Comparison of ENCODE assay signal across 1 cellular context in genomic region chr3:161322781-161323568, GRCh38.
TF ChIP-seq lines count a peak whose summit lies in the region.

No MANE protein-coding gene starts in this region.

TF ChIP-seq in HepG2, 621 proteins besides CTCF, POLR2A, EP300 and RAD21 (continued from another document and continues in another):
- TF ChIP-seq BCLAF1 (IDR thresholded peaks at IDR 0.05) (no peak), PITX1 (CRISPR knock-in tag; IDR thresholded peaks at IDR 0.05) (no peak), CBX5 (CRISPR knock-in tag; IDR thresholded peaks at IDR 0.05; ENCODE audit: borderline replicate concordance) (no peak), PHF20 (CRISPR knock-in tag; IDR thresholded peaks at IDR 0.05) (no peak), ZBTB49 (CRISPR knock-in tag; IDR thresholded peaks at IDR 0.05; ENCODE audit: borderline replicate concordance) (no peak), DPF2 (CRISPR knock-in tag; IDR thresholded peaks at IDR 0.05; ENCODE audit: borderline replicate concordance, low read depth) (no peak), NONO (IDR thresholded peaks at IDR 0.05) (no peak), NONO (CRISPR knock-in tag; conservative IDR thresholded peaks at IDR 0.05) (no peak), MZF1 (CRISPR knock-in tag; IDR thresholded peaks at IDR 0.05; ENCODE audit: borderline replicate concordance) (no peak), HDAC2 (CRISPR knock-in tag; IDR thresholded peaks at IDR 0.05) (peak; percentile 68), ELF1 (CRISPR knock-in tag; IDR thresholded peaks at IDR 0.05) (no peak), HNRNPUL1 (IDR thresholded peaks at IDR 0.05; ENCODE audit: low read depth, low read length) (no peak), MTA3 (CRISPR knock-in tag; IDR thresholded peaks at IDR 0.05) (no peak), ZNF800 (CRISPR knock-in tag; IDR thresholded peaks at IDR 0.05) (no peak), ZNF326 (CRISPR knock-in tag; IDR thresholded peaks at IDR 0.05; ENCODE audit: borderline replicate concordance) (no peak), ETV5 (CRISPR knock-in tag; IDR thresholded peaks at IDR 0.05; ENCODE audit: borderline replicate concordance) (peak; percentile 44; the same call in 1 of the 2 replicates), KLF6 (CRISPR knock-in tag; IDR thresholded peaks at IDR 0.05) (no peak), NFE2L2 (IDR thresholded peaks at IDR 0.05; ENCODE audit: low read length) (no peak), HES4 (CRISPR knock-in tag; IDR thresholded peaks at IDR 0.05; ENCODE audit: borderline replicate concordance) (no peak), KMT2A (CRISPR knock-in tag; IDR thresholded peaks at IDR 0.05) (no peak), HNF4A (CRISPR knock-in tag; IDR thresholded peaks at IDR 0.05) (peak; percentile 46), ZNF792 (CRISPR knock-in tag; IDR thresholded peaks at IDR 0.05) (no peak), SIX4 (CRISPR knock-in tag; IDR thresholded peaks at IDR 0.05) (peak; percentile 68; the same call in 1 of the 2 replicates), MATR3 (CRISPR knock-in tag; IDR thresholded peaks at IDR 0.05) (no peak), ZNF687 (CRISPR knock-in tag; IDR thresholded peaks at IDR 0.05) (no peak), PAXIP1 (CRISPR knock-in tag; conservative IDR thresholded peaks at IDR 0.05) (peak; percentile 56), NCOA2 (CRISPR knock-in tag; IDR thresholded peaks at IDR 0.05) (peak; percentile 89), DMTF1 (CRISPR knock-in tag; IDR thresholded peaks at IDR 0.05) (no peak), ZFP37 (CRISPR knock-in tag; IDR thresholded peaks at IDR 0.05; ENCODE audit: borderline replicate concordance) (no peak), JUND (CRISPR knock-in tag; IDR thresholded peaks at IDR 0.05) (no peak), STAT6 (CRISPR knock-in tag; IDR thresholded peaks at IDR 0.05; ENCODE audit: borderline replicate concordance) (no peak), KDM5A (IDR thresholded peaks at IDR 0.05; ENCODE audit: borderline replicate concordance, low read length) (no peak), CREM (IDR thresholded peaks at IDR 0.05) (peak; percentile 71), CREM (CRISPR knock-in tag; IDR thresholded peaks at IDR 0.05) (no peak), JARID2 (CRISPR knock-in tag; IDR thresholded peaks at IDR 0.05; ENCODE audit: insufficient replicate concordance) (no peak), ZBTB4 (CRISPR knock-in tag; IDR thresholded peaks at IDR 0.05; ENCODE audit: borderline replicate concordance) (no peak)
